8 cellular contexts compared by ENCODE assay signal in the genomic region with DNA sequence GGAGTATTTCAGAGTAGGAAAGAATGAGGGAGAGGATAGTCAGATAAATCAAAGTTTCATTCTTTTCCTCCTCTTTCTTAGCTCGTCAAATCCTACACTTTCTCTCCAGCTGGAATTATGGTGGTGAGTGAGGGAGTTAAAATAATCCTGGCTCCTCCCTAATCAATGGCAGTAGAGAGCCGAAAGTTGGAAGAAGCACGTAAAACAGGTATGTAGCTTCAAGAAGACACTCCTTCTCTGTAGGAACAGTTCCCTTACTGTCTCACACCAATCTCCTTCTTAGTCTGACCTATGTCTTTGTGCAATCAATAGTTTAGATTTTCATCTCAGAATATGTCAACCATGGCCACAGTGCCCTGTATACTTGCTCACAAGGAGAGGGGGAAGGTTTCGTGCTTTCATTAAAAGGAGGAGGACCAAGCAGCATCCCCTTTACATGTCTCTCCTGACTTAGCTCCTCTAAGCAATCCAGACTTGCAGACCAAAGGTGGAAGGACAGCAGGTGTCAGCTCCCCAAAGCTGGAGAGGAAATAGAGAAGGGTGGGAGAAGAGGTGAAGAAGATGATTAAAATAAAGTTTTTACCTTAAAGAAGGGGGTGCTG. TPM values are rescaled to one million over a fixed set of nuclear protein-coding genes. Genes with fewer than 3 reads are reported as not detected.
A peak's percentile ranks its signal among the peaks of the same experiment; 100 is the strongest.
DNase-seq lines count a peak whose midpoint lies in the region; TF ChIP-seq lines count a peak whose summit lies in the region.

No MANE protein-coding gene starts in this region.

- H3K36me3 Mint-ChIP-seq in activated naive CD4-positive, alpha-beta T cell treated with anti-CD3 and anti-CD28 coated beads, Interleukin-2, amount 10 ng/mL, durations not matched to agents 7 days and 5 days = peaks cover 30% of the 10 kb centered on the region

- H3K36me3 ChIP-seq in ascending aorta = peaks cover 3 to 7% of the 10 kb centered on the region in 2 donors
- peaks cover 0 to 12% (median 0%) of the 10 kb centered on the region in 4 donors for H3K36me3 ChIP-seq in transverse colon

- H3K4me1 Mint-ChIP-seq in activated naive CD4-positive, alpha-beta T cell treated with anti-CD3 and anti-CD28 coated beads, Interleukin-2, amount 10 ng/mL, durations not matched to agents 7 days and 5 days = peaks cover 88% of the 10 kb centered on the region

- H3K9me3 ChIP-seq in ascending aorta (no peaks in the 10 kb centered on the region), transverse colon (no peaks in the 10 kb centered on the region)

- peak overlapping the region; percentile 96 for H3K4me3 Mint-ChIP-seq in activated naive CD4-positive, alpha-beta T cell treated with anti-CD3 and anti-CD28 coated beads, Interleukin-2, amount 10 ng/mL, durations not matched to agents 7 days and 5 days

- H3K9me3 Mint-ChIP-seq in activated naive CD4-positive, alpha-beta T cell treated with anti-CD3 and anti-CD28 coated beads, Interleukin-2, amount 10 ng/mL, durations not matched to agents 7 days and 5 days = no peaks in the 10 kb centered on the region

- CTCF ChIA-PET in activated naive CD4-positive, alpha-beta T cell treated with anti-CD3 and anti-CD28 coated beads, Interleukin-2, amount 10 ng/mL, durations not matched to agents 7 days and 5 days (lab: Charles Lee) = interaction anchor here (0.8 to 3.8 kb wide), 11 partner anchors 8 to 151 kb away, joined by 3 to 38 read pairs (median 5); partner anchors contain the start of genes C1orf56, CDC42SE1 and TNFAIP8L2

- no peak for TF ChIP-seq POLR2A in lower leg skin (IDR thresholded peaks at IDR 0.05)
- no peak for TF ChIP-seq POLR2A in transverse colon (IDR thresholded peaks at IDR 0.05)

- 4 to 5% methylated on average over 4 of the region's 4 CpGs for WGBS in lower leg skin, 2 donors
- 11 to 15% methylated on average over 3 to 4 of the region's 4 CpGs for WGBS in transverse colon (ENCODE audit: low coverage in 1 of 2), 2 donors

- intact Hi-C loops in ascending aorta (cut with DNase I) (loop anchor here (10.0 kb wide), 1 partner anchor 311 kb away; the partner anchor contains the start of gene GOLPH3L), lower leg skin (cut with DNase I; ENCODE audit: low total_unique reads) (no loop called here), transverse colon (cut with DNase I; ENCODE audit: low total_unique reads) (loop anchor here (2.0 kb wide), 1 partner anchor 65 kb away; the partner anchor contains the start of gene GABPB2)

- in situ Hi-C loops in transverse colon (cut with MboI; ENCODE audit: low pct_ligation_motif_present in 1 of 4, low pct_unique_long_range_greater_than_20kb in 1 of 4, low sequenced_read_pairs in 3 of 4) = no loop called here

- TF ChIP-seq CTCF in ascending aorta (IDR thresholded peaks at IDR 0.05) (no peak), lower leg skin (IDR thresholded peaks at IDR 0.05) (no peak), transverse colon (IDR thresholded peaks at IDR 0.05) (no peak)

- H3K4me1 ChIP-seq in ascending aorta (peaks cover 11 to 46% of the 10 kb centered on the region in 2 donors), transverse colon (peaks cover 39 to 68% (median 48%) of the 10 kb centered on the region in 4 donors)

- no peak for TF ChIP-seq EP300 in transverse colon (IDR thresholded peaks at IDR 0.05; ENCODE audit: low read depth)

- H3K27ac ChIP-seq in ascending aorta = peak overlapping the region; percentile 85 to 87
- peak overlapping the region; percentile 89 to 96 (median 92) for H3K27ac ChIP-seq in transverse colon

- H3K4me3 ChIP-seq in ascending aorta (peak overlapping the region; percentile 64 to 70), lower leg skin (ENCODE audit: low read depth, poor library complexity, severe bottlenecking) (peak overlapping the region; percentile 53), transverse colon (peak overlapping the region; percentile 41 to 86 (median 52))

- no peak for DNase-seq in activated naive CD4-positive, alpha-beta T cell treated with anti-CD3 and anti-CD28 coated beads, Interleukin-2, amount 10 ng/mL, durations not matched to agents 7 days and 5 days
- DNase-seq in activated naive CD4-positive, alpha-beta T cell treated with Interleukin-2 at 50 U/mL for 16 hours = no peak
- DNase-seq in ascending aorta (ENCODE audit: low spot score in 2 of 2) = no peak
- DNase-seq in lower leg skin (ENCODE audit: low spot score in 2 of 2) = no peak
- DNase-seq in transverse colon = no peak
- DNase-seq in epidermal melanocyte (ENCODE audit: insufficient read length, low spot score) = no peak
- no peak for DNase-seq in NCI-H82 treated with DMSO at 0.1 percent for 48 hours (lab: John Stamatoyannopoulos, UW; ENCODE audit: unreplicated experiment)
- DNase-seq in stimulated activated CD4-positive, alpha-beta T cell treated with anti-CD3 and anti-CD28 coated beads, Interleukin-2, amount 100 ng/mL, for 24 hours = no peak

- H3K27ac Mint-ChIP-seq in activated naive CD4-positive, alpha-beta T cell treated with anti-CD3 and anti-CD28 coated beads, Interleukin-2, amount 10 ng/mL, durations not matched to agents 7 days and 5 days = peak overlapping the region; percentile 93

- H3K27me3 ChIP-seq in ascending aorta = no peaks in the 10 kb centered on the region
- H3K27me3 ChIP-seq in transverse colon = no peaks in the 10 kb centered on the region

- H3K27me3 Mint-ChIP-seq in activated naive CD4-positive, alpha-beta T cell treated with anti-CD3 and anti-CD28 coated beads, Interleukin-2, amount 10 ng/mL, durations not matched to agents 7 days and 5 days = no peaks in the 10 kb centered on the region

RNA-seq across cellular contexts. Expression of gene MINDY1, which starts 0.9 kb away (rescaled TPM):
- total RNA-seq in ascending aorta = 9.7 TPM
- total RNA-seq in lower leg skin = 10 to 100 TPM; 28.5 to 36.6 (median 30.8) TPM
- total RNA-seq in transverse colon = 10 to 100 TPM; 27.7 to 66.2 (median 54.8) TPM

RNA-seq across cellular contexts. Expression of gene PRUNE1, which starts 2.4 kb away (rescaled TPM):
- total RNA-seq in ascending aorta = 36.5 TPM
- total RNA-seq in lower leg skin = 10 to 100 TPM; 12.9 to 30.7 (median 22.9) TPM
- 10 to 100 TPM in 3 of 4 donors, 1 to 10 TPM in 1; 9.0 to 80.4 (median 26.8) TPM for total RNA-seq in transverse colon

RNA-seq across cellular contexts. Expression of gene ANXA9, which starts 23.7 kb away (rescaled TPM):
- total RNA-seq in ascending aorta = not detected
- total RNA-seq in lower leg skin = 100 to 1,000 TPM in 1 of 4 donors, 10 to 100 TPM in 3; 55.1 to 103 (median 82.4) TPM
- under 1 TPM in 1 of 4 donors, not detected in 3; 0.32 TPM for total RNA-seq in transverse colon

RNA-seq across cellular contexts. Expression of gene BNIPL, which starts 30.6 kb away (rescaled TPM):
- total RNA-seq in ascending aorta (not detected), lower leg skin (100 to 1,000 TPM; 220 to 297 (median 254) TPM), transverse colon (1 to 10 TPM in 2 of 4 donors, under 1 TPM in 1, not detected in 1; 0.68 to 10.0 (median 2.5) TPM)

RNA-seq across cellular contexts. Expression of gene CERS2, which starts 31.2 kb away (rescaled TPM):
- total RNA-seq in ascending aorta (114 TPM), lower leg skin (10 to 100 TPM; 28.8 to 50.1 (median 41.3) TPM), transverse colon (100 to 1,000 TPM in 2 of 4 donors, 10 to 100 TPM in 2; 35.2 to 142 (median 101) TPM)

Comparison
In these comparisons a context has a peak if more than half of its experiments do, and no peak if none do; other contexts are left out.
1. RNA of gene ANXA9, which starts 23.7 kb away (total RNA-seq): 55.1 to 103 TPM in lower leg skin; not detected in ascending aorta (single experiment) and 0.32 TPM in transverse colon; every median in the first group is over 10 times any median in the second.
2. Peak in every context shown above with its lines, with median percentiles within 50 percentile points of each other: H3K4me3 ChIP-seq.